ENCODE assay signal across 8 cellular contexts in the genomic region with DNA sequence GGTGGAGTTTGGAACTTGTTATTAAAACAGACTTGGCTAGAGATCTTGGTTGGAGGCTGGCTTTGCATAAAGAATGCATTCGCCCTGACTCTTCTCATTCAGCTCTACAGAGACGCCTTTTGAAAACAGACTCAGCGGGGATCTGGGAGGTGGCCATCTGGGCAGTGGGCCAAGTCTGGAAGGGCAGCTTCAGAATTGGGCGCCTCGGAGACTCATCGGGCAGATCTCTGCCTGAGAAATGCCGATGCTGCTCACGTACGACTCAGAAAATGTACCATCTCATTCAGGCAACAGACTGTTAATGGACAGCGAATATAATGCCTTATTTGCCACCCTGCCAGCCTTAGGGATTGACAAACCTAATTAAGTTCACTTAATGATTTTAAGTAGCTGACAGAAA.
DNase-seq lines count a peak whose midpoint lies in the region; ATAC-seq and TF ChIP-seq lines count a peak whose summit lies in the region.

No MANE protein-coding gene starts in this region.

- DNase-seq in ELR (ENCODE audit: low read depth): peak; percentile 23
- DNase-seq in NCI-H2029 (lab: John Stamatoyannopoulos, UW): peak; percentile 2
- peak; percentile 56 to 71 for DNase-seq in cardiac fibroblast (ENCODE audit: low read depth in 2 of 2)
- DNase-seq in occipital lobe (lab: John Stamatoyannopoulos, UW): peak; percentile 77
- DNase-seq in activated effector memory CD4-positive, alpha-beta T cell treated with anti-CD3 and anti-CD28 coated beads, Interleukin-2, amount 50 U/mL, for 16 hours: no peak
- no peak for DNase-seq in activated gamma-delta T cell treated with Interleukin-2 at 50 U/mL for 16 hours
- DNase-seq in iPS-NIHi7 (ENCODE audit: extremely low spot score): no peak

- no peak overlapping the region for H3K4me3 ChIP-seq in cardiac fibroblast (replicated peaks in 1 of 2; ENCODE audit: low read depth in 2 of 2, low read length in 2 of 2)

- no peak for TF ChIP-seq CTCF in cardiac fibroblast (IDR thresholded peaks at IDR 0.05; ENCODE audit: low read depth, low read length)

- no peak for ATAC-seq in GM19351 (IDR thresholded peaks at IDR 0.05; ENCODE audit: unreplicated experiment)

Comparison
In these comparisons a context has a peak if more than half of its experiments do, and no peak if none do; other contexts are left out.
1. DNase-seq: peak in ELR (single experiment), NCI-H2029 (single experiment), cardiac fibroblast (2 of 2) and occipital lobe (single experiment); none in activated effector memory CD4-positive, alpha-beta T cell treated with anti-CD3 and anti-CD28 coated beads, Interleukin-2, amount 50 U/mL, for 16 hours (single experiment), activated gamma-delta T cell treated with Interleukin-2 at 50 U/mL for 16 hours (single experiment) and iPS-NIHi7 (single experiment).